ENCODE assay signal across 8 cellular contexts in the genomic region with DNA sequence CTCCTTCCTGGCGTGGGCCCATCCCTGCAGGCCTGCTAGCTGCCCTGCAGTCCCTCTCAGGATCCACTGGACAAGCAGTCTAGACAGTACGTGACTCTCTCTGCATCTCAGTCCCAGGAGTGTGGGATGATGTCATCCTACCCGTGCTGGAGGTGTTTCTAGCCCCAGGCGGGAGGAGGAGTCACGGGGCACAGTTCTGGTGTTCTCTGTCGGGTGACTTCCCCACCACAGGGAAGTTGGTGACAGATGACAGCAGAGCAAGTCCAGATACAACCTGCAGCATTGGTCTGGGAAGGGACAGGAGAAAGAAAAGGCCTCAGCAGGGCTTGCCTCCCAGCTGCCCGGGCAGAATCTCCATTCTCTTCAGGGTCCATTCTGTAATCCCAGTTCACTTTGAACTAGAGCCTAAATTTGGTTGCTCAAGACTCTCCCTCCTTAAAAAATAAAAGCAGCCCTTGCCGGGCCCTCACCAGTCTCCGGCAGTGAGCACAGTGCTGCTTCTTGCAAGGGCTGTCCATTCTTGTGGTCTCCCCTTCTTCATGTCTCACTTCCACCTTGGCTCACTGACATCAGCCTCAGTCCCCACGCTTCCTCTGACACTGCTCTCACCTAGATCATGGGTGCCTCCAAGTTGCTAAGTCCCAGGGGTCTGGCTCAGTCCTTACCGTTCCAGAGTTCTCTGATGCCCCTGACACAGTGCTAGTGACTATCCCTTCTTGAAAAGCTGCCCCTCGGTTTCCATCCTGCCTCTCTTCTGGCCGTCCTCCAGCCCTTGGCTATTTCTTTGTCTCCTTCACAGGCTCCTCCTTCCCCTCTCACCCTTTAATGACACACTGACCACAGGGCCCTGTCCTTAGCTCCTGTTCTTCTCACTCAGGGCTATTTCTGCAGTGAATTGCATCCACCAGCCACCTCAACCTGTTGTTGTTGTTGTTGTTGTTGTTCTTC. TPM values are rescaled to one million over a fixed set of nuclear protein-coding genes. Genes with fewer than 3 reads are reported as not detected.
DNase-seq lines count a peak whose midpoint lies in the region; ATAC-seq, FAIRE-seq and TF ChIP-seq lines count a peak whose summit lies in the region.

No MANE protein-coding gene starts in this region.

- peak; percentile 44; the same call in 1 of the 2 replicates for TF ChIP-seq POLR2A in A549 (IDR thresholded peaks at IDR 0.05; ENCODE audit: low read length)

- peaks cover 7% of the 10 kb centered on the region for H3K27me3 Mint-ChIP-seq in glutamatergic neuron (ENCODE audit: unreplicated experiment)

- peaks cover 15% of the 10 kb centered on the region for H3K4me1 Mint-ChIP-seq in glutamatergic neuron (ENCODE audit: low read depth, unreplicated experiment)

- TF ChIP-seq CTCF in A549 (IDR thresholded peaks at IDR 0.05) = no peak
- TF ChIP-seq CTCF in glutamatergic neuron (IDR thresholded peaks at IDR 0.05; ENCODE audit: partially characterized antibody, unreplicated experiment) = no peak

- DNase-seq in A549 (ENCODE audit: low read depth in 1 of 2, low spot score in 1 of 2) (peak; percentile 93 to 98), NCI-H2171 (lab: John Stamatoyannopoulos, UW) (peak; percentile 15), glutamatergic neuron (peak; percentile 78), renal cortical epithelial cell (ENCODE audit: low read depth) (peak; percentile 88), NCI-H128 (lab: John Stamatoyannopoulos, UW; ENCODE audit: unreplicated experiment) (no peak)
- DNase-seq in activated CD8-positive, alpha-beta memory T cell treated with anti-CD3 and anti-CD28 coated beads, Interleukin-2, amount 50 U/mL, for 4 hours = peak; percentile 27

- no peaks in the 10 kb centered on the region for H3K36me3 Mint-ChIP-seq in glutamatergic neuron (ENCODE audit: unreplicated experiment)

- peaks cover 8% of the 10 kb centered on the region; the same call in 2 of the 3 replicates for H3K9me3 ChIP-seq in A549

- peak; percentile 34 to 61; a peak in 2 of 5 replicates for TF ChIP-seq EP300 in A549 (IDR thresholded peaks at IDR 0.05)

- peaks cover 65% of the 10 kb centered on the region for H3K4me1 ChIP-seq in A549

- CTCF ChIA-PET in A549 (lab: Yijun Ruan, JAX) = interaction anchor here (0.7 to 13.2 kb wide), 9 partner anchors 10 to 254 kb away, joined by 3 to 137 read pairs (median 3); no protein-coding TSS in a partner anchor

- 41% methylated on average over 13 of the region's 13 CpGs for WGBS in A549 (ENCODE audit: missing lambda C conversion rate)

- no peak; a peak in 1 of 5 replicates for TF ChIP-seq RAD21 in A549 (conservative IDR thresholded peaks at IDR 0.05 in 1 of 2, IDR thresholded peaks at IDR 0.05 in 1 of 2)

- H3K4me2 ChIP-seq in A549 = peak overlapping the region; percentile 68

- ATAC-seq in A549 (peak; percentile 77 to 81), GM18519 (IDR thresholded peaks at IDR 0.05; ENCODE audit: low FRiP score, unreplicated experiment) (peak; percentile 94), HG02938 (IDR thresholded peaks at IDR 0.05; ENCODE audit: unreplicated experiment) (peak; percentile 96)

- H3K4me3 Mint-ChIP-seq in glutamatergic neuron (ENCODE audit: unreplicated experiment) = peak overlapping the region; percentile 65

- peaks cover 3% of the 10 kb centered on the region for H3K9me3 Mint-ChIP-seq in glutamatergic neuron (ENCODE audit: unreplicated experiment)

- POLR2A ChIA-PET in A549 (lab: Yijun Ruan, JAX) = interaction anchor here (0.5 to 1.1 kb wide), 2 partner anchors 41 to 198 kb away, joined by 3 to 4 read pairs; no protein-coding TSS in a partner anchor

- H3K27ac ChIP-seq in A549 = peak overlapping the region; percentile 83 to 88

- FAIRE-seq in A549 (lab: Jason Lieb, UNC) = peak; percentile 88

- H3K4me3 ChIP-seq in A549 = no peak overlapping the region

- peak overlapping the region; percentile 69 for H3K27ac Mint-ChIP-seq in glutamatergic neuron (ENCODE audit: unreplicated experiment)

TF ChIP-seq in A549, 52 proteins besides CTCF, POLR2A, EP300 and RAD21 (continues in another document):
- TF ChIP-seq, protein P1, sequence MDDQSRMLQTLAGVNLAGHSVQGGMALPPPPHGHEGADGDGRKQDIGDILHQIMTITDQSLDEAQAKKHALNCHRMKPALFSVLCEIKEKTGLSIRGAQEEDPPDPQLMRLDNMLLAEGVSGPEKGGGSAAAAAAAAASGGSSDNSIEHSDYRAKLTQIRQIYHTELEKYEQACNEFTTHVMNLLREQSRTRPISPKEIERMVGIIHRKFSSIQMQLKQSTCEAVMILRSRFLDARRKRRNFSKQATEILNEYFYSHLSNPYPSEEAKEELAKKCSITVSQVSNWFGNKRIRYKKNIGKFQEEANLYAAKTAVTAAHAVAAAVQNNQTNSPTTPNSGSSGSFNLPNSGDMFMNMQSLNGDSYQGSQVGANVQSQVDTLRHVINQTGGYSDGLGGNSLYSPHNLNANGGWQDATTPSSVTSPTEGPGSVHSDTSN (IDR thresholded peaks at IDR 0.05) = no peak; the same call in 1 of the 2 replicates
- TF ChIP-seq EHF (CRISPR knock-in tag; IDR thresholded peaks at IDR 0.05) (no peak), POLR2AphosphoS2 (conservative IDR thresholded peaks at IDR 0.05; ENCODE audit: low read length) (no peak), MAZ (IDR thresholded peaks at IDR 0.05; ENCODE audit: borderline replicate concordance, low read depth, low read length) (no peak), CHD4 (IDR thresholded peaks at IDR 0.05; ENCODE audit: borderline replicate concordance) (no peak), SREBF2 (IDR thresholded peaks at IDR 0.05) (no peak), BHLHE40 (IDR thresholded peaks at IDR 0.05; ENCODE audit: low read depth, low read length) (peak; percentile 98), SMC3 (IDR thresholded peaks at IDR 0.05) (peak; percentile 25; the same call in 1 of the 3 replicates), FOSB (CRISPR knock-in tag; IDR thresholded peaks at IDR 0.05) (no peak), E2F6 (IDR thresholded peaks at IDR 0.05; ENCODE audit: borderline replicate concordance, low read depth) (no peak; the same call in 1 of the 2 replicates), CEBPB (IDR thresholded peaks at IDR 0.05) (peak in 1 of 2 experiments; percentile 30; a peak in 2 of 4 replicates), GATA3 (IDR thresholded peaks at IDR 0.05; ENCODE audit: borderline replicate concordance) (peak; percentile 78; the same call in 1 of the 2 replicates), FOXS1 (CRISPR knock-in tag; IDR thresholded peaks at IDR 0.05) (no peak), RARB (CRISPR knock-in tag; IDR thresholded peaks at IDR 0.05) (no peak), ZC3H11A (IDR thresholded peaks at IDR 0.05) (no peak), KDM5A (IDR thresholded peaks at IDR 0.05) (no peak), RCOR1 (IDR thresholded peaks at IDR 0.05; ENCODE audit: low read depth, low read length) (no peak), JUNB (IDR thresholded peaks at IDR 0.05) (peak; percentile 56), RNF2 (IDR thresholded peaks at IDR 0.05; ENCODE audit: borderline replicate concordance, low read depth) (no peak), FOSL2 (IDR thresholded peaks at IDR 0.05) (peak; percentile 50; the same call in 1 of the 2 replicates), FOSL2 (CRISPR knock-in tag; IDR thresholded peaks at IDR 0.05) (peak; percentile 85), HOXB13 (CRISPR knock-in tag; IDR thresholded peaks at IDR 0.05; ENCODE audit: low read depth) (no peak), CHD2 (IDR thresholded peaks at IDR 0.05; ENCODE audit: low read length, partially characterized antibody) (no peak), NR3C1 (IDR thresholded peaks at IDR 0.05) (no peak), NFE2L2 (conservative IDR thresholded peaks at IDR 0.05; ENCODE audit: low read length) (no peak), KDM1A (IDR thresholded peaks at IDR 0.05; ENCODE audit: low read depth) (no peak), CBX2 (IDR thresholded peaks at IDR 0.05; ENCODE audit: borderline replicate concordance, low read depth) (no peak), HOXB5 (CRISPR knock-in tag; IDR thresholded peaks at IDR 0.05) (no peak), TFCP2L1 (CRISPR knock-in tag; IDR thresholded peaks at IDR 0.05) (no peak), ESRRA (IDR thresholded peaks at IDR 0.05; ENCODE audit: borderline replicate concordance, low read length) (no peak)
- TF ChIP-seq, protein P2, sequence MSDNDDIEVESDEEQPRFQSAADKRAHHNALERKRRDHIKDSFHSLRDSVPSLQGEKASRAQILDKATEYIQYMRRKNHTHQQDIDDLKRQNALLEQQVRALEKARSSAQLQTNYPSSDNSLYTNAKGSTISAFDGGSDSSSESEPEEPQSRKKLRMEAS (IDR thresholded peaks at IDR 0.05) = peak; percentile 67
- TF ChIP-seq, protein P3, sequence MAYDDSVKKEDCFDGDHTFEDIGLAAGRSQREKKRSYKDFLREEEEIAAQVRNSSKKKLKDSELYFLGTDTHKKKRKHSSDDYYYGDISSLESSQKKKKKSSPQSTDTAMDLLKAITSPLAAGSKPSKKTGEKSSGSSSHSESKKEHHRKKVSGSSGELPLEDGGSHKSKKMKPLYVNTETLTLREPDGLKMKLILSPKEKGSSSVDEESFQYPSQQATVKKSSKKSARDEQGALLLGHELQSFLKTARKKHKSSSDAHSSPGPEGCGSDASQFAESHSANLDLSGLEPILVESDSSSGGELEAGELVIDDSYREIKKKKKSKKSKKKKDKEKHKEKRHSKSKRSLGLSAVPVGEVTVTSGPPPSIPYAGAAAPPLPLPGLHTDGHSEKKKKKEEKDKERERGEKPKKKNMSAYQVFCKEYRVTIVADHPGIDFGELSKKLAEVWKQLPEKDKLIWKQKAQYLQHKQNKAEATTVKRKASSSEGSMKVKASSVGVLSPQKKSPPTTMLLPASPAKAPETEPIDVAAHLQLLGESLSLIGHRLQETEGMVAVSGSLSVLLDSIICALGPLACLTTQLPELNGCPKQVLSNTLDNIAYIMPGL (CRISPR knock-in tag; IDR thresholded peaks at IDR 0.05; ENCODE audit: borderline replicate concordance) = no peak

RNA-seq across cellular contexts. Expression of gene SLC28A1, which starts 30.8 kb away (rescaled TPM):
- 0.13 TPM in 2 replicates for polyA plus RNA-seq in A549 (2011; rRNA removed)
- 0.03 and 0.05 TPM in 2 replicates for polyA plus RNA-seq in A549 (2012; cell fraction: cytosol; rRNA removed)
- 0.06 and 0.18 TPM in 2 replicates for polyA plus RNA-seq in A549 (2012; cell fraction: nucleus; rRNA removed)
- 0.04 to 0.06 TPM in 2 of 3 replicates, not detected in the other for polyA plus RNA-seq in A549 (2017; fragmentation: RNase III; extraction: RNeasy Plus Mini Kit Qiagen cat#74134 plus additional on column Dnase treatment)
- 0.49 and 0.62 TPM in 2 replicates for polyA minus RNA-seq in A549 (2011; rRNA and poly(A)+ RNA removed)
- 0.25 TPM for total RNA-seq in glutamatergic neuron (ENCODE audit: unreplicated experiment)
- 0.15 TPM in 1 of 2 replicates, not detected in the other for total RNA-seq in renal cortical epithelial cell
